Comparison of ENCODE assay signal across 19 cellular contexts in genomic region chr2:181440919-181441318, GRCh38.
"Had no signal": no experiment of that assay in that cellular context is flagged by ENCODE, and none has a peak within 500 bp of the region (broad histone marks: within the 10 kb centered on the region; RNA-seq: fewer than 3 reads in every experiment).

No MANE protein-coding gene starts in this region.

- DNase-seq: activated B cell treated with CpG ODN at 0.5 μM for 24 hours; activated CD4-positive, alpha-beta memory T cell treated with anti-CD3 and anti-CD28 coated beads for 36 hours; activated CD4-positive, alpha-beta T cell treated with anti-CD3 and anti-CD28 coated beads for 4 hours; activated gamma-delta T cell treated with Interleukin-2 at 50 U/mL for 16 hours; activated T-cell treated with anti-CD3 and anti-CD28 coated beads for 4 hours; amniotic stem cell; effector CD8-positive, alpha-beta T cell; gastrocnemius medialis; head of caudate nucleus; stimulated activated CD4-positive, alpha-beta T cell treated with anti-CD3 and anti-CD28 coated beads, Interleukin-2, amount 100 ng/mL, for 24 hours; stimulated activated naive CD8-positive, alpha-beta T cell treated with anti-CD3 and anti-CD28 coated beads, Interleukin-15, Interleukin-2, amounts not matched to agents 100 U/mL and 50 U/mL, for 24 hours; substantia nigra; uterus had no signal

- H3K27me3 ChIP-seq: gastrocnemius medialis, right atrium auricular region, tibial nerve, uterus had no signal

- H3K36me3 ChIP-seq: cardiac muscle cell, gastrocnemius medialis, prostate gland, right atrium auricular region, tibial nerve, uterus had no signal

- ATAC-seq: activated naive CD4-positive, alpha-beta T cell treated with anti-CD3 and anti-CD28 coated beads, Interleukin-2, amount 50 U/mL, for 72 hours; esophagus mucosa; gastrocnemius medialis; stimulated activated naive CD8-positive, alpha-beta T cell treated with anti-CD3 and anti-CD28 coated beads, Interleukin-15, Interleukin-2, amounts not matched to agents 100 U/mL and 50 U/mL, for 24 hours had no signal

- H3K4me3 ChIP-seq: cardiac muscle cell, gastrocnemius medialis, prostate gland, right atrium auricular region, tibial nerve, uterus had no signal

- H3K4me1 ChIP-seq: gastrocnemius medialis, prostate gland, right atrium auricular region, tibial nerve, uterus had no signal

- H3K27ac ChIP-seq: cardiac muscle cell, gastrocnemius medialis, prostate gland, right atrium auricular region, tibial nerve, uterus had no signal

- H3K9me3 ChIP-seq: gastrocnemius medialis, prostate gland, right atrium auricular region, tibial nerve, uterus had no signal
